Comparison of ENCODE assay signal across 22 cellular contexts in the genomic region with DNA sequence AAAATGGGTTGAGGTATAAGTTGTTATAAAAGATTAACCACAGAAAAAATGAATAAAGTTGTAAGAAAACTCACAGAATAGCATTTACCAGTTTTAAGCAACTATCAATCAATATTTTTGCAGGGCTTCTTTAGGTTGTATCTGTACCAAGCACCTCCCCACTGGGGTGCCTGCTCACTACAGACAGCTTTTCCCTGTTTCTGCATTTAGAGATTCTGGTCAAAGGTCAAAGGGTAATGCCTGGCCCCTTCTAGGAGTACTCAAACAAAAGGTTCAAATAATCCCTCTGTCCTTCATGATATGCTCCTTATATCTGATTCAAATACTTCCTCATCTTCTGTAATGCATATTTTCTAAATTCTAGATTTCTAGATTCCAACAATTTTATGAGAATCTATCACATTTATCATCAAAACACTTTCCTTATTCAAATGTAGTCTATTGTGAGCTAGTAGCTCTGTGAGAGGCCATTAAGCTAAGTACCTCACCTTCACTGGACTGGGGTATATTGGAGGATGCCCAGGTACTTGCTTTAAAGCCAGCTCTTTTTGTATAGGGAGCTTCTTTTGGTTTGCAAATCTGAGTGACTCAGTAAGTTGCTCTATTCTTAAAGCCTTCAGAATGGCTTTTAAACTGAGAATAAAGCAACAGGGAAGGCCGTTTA.
"Had no signal": no experiment of that assay in that cellular context is flagged by ENCODE, and none has a peak within 500 bp of the region (broad histone marks: within the 10 kb centered on the region; RNA-seq: fewer than 3 reads in every experiment).

No MANE protein-coding gene starts in this region.

- H3K9me3 Mint-ChIP-seq: activated CD4-positive, alpha-beta memory T cell treated with anti-CD3 and anti-CD28 coated beads, Interleukin-2, amount 10 ng/mL, durations not matched to agents 7 days and 5 days; natural killer cell treated with Interleukin-12 subunit alpha and Interleukin-12 subunit beta and Interleukin-15 and Interleukin-18, amount 100 ng/mL, for 72 hours; T-cell had no signal

- H3K27me3 ChIP-seq: body of pancreas, esophagus muscularis mucosa, left lung, right lobe of liver, transverse colon had no signal

- DNase-seq: activated CD4-positive, alpha-beta memory T cell treated with anti-CD3 and anti-CD28 coated beads, Interleukin-2, amount 10 ng/mL, durations not matched to agents 7 days and 5 days; activated CD4-positive, alpha-beta T cell treated with anti-CD3 and anti-CD28 coated beads for 36 hours; activated effector memory CD4-positive, alpha-beta T cell treated with anti-CD3 and anti-CD28 coated beads, Interleukin-2, amount 50 U/mL, for 16 hours; activated T-cell treated with anti-CD3 and anti-CD28 coated beads, Interleukin-2, amount 50 U/mL, for 48 hours; amygdala; body of pancreas; caudate nucleus; hypothalamus; kidney; left lung; right lobe of liver; stimulated activated naive CD8-positive, alpha-beta T cell treated with anti-CD3 and anti-CD28 coated beads, Interleukin-15, Interleukin-2, amounts not matched to agents 100 U/mL and 50 U/mL, for 24 hours; T-cell; T1000; transverse colon had no signal

- H3K36me3 Mint-ChIP-seq: activated naive CD8-positive, alpha-beta T cell; memory B cell; natural killer cell treated with Interleukin-12 subunit alpha and Interleukin-12 subunit beta and Interleukin-15 and Interleukin-18, amount 100 ng/mL, for 72 hours; T-cell had no signal

- H3K27ac ChIP-seq: body of pancreas, coronary artery, esophagus muscularis mucosa, left lung, right lobe of liver, SK-N-MC, transverse colon, VCaP had no signal

- H3K9me3 ChIP-seq: body of pancreas, esophagus muscularis mucosa, left lung, right lobe of liver, transverse colon had no signal

- H3K27ac Mint-ChIP-seq: activated CD4-positive, alpha-beta memory T cell treated with anti-CD3 and anti-CD28 coated beads, Interleukin-2, amount 10 ng/mL, durations not matched to agents 7 days and 5 days; activated CD4-positive, alpha-beta T cell treated with anti-CD3 and anti-CD28 coated beads for 36 hours; activated naive CD8-positive, alpha-beta T cell; memory B cell; natural killer cell treated with Interleukin-12 subunit alpha and Interleukin-12 subunit beta and Interleukin-15 and Interleukin-18, amount 100 ng/mL, for 72 hours; T-cell had no signal

- H3K36me3 ChIP-seq: esophagus muscularis mucosa, left lung, right lobe of liver, transverse colon had no signal

- H3K4me3 Mint-ChIP-seq: activated CD4-positive, alpha-beta memory T cell treated with anti-CD3 and anti-CD28 coated beads, Interleukin-2, amount 10 ng/mL, durations not matched to agents 7 days and 5 days; activated CD4-positive, alpha-beta T cell treated with anti-CD3 and anti-CD28 coated beads for 36 hours; activated naive CD8-positive, alpha-beta T cell; memory B cell; natural killer cell treated with Interleukin-12 subunit alpha and Interleukin-12 subunit beta and Interleukin-15 and Interleukin-18, amount 100 ng/mL, for 72 hours; T-cell had no signal

- ATAC-seq: activated CD4-positive, alpha-beta T cell treated with anti-CD3 and anti-CD28 coated beads for 36 hours; body of pancreas; left lung; natural killer cell treated with Interleukin-12 subunit alpha and Interleukin-12 subunit beta and Interleukin-15 and Interleukin-18, amount 100 ng/mL, for 72 hours; right lobe of liver; stimulated activated naive CD8-positive, alpha-beta T cell treated with anti-CD3 and anti-CD28 coated beads, Interleukin-15, Interleukin-2, amounts not matched to agents 100 U/mL and 50 U/mL, for 24 hours; T-cell had no signal

- H3K4me1 ChIP-seq: esophagus muscularis mucosa, left lung, right lobe of liver had no signal

- H3K4me1 Mint-ChIP-seq: activated CD4-positive, alpha-beta T cell treated with anti-CD3 and anti-CD28 coated beads for 36 hours; memory B cell; T-cell had no signal

- H3K4me3 ChIP-seq: body of pancreas, coronary artery, esophagus muscularis mucosa, left lung, right lobe of liver, SK-N-MC, transverse colon had no signal
